1 cellular context compared by ENCODE assay signal in the genomic region with DNA sequence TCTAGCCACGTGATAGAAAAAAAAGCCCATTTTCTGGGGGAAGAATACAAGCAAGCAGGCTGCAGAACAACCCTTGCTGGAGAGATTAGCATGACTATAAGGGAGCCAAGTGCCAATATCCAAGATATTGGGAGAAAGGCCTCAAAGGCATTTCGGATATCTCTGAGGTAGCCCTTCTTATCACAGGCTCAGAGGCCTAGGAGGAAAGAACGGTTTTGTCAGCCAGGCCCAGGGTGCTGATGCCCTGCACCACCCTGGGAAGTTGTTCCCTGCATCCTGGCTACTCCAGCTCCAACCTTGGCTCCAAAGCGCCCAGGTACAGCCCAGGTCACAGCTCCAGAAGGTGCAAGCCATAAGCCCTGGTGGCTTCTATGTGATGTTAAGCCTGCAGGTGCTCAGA.
TF ChIP-seq lines count a peak whose summit lies in the region.

No MANE protein-coding gene starts in this region.

TF ChIP-seq in HEK293, 187 proteins besides CTCF, POLR2A, EP300 and RAD21 (continued from another document):
- TF ChIP-seq, protein P1, sequence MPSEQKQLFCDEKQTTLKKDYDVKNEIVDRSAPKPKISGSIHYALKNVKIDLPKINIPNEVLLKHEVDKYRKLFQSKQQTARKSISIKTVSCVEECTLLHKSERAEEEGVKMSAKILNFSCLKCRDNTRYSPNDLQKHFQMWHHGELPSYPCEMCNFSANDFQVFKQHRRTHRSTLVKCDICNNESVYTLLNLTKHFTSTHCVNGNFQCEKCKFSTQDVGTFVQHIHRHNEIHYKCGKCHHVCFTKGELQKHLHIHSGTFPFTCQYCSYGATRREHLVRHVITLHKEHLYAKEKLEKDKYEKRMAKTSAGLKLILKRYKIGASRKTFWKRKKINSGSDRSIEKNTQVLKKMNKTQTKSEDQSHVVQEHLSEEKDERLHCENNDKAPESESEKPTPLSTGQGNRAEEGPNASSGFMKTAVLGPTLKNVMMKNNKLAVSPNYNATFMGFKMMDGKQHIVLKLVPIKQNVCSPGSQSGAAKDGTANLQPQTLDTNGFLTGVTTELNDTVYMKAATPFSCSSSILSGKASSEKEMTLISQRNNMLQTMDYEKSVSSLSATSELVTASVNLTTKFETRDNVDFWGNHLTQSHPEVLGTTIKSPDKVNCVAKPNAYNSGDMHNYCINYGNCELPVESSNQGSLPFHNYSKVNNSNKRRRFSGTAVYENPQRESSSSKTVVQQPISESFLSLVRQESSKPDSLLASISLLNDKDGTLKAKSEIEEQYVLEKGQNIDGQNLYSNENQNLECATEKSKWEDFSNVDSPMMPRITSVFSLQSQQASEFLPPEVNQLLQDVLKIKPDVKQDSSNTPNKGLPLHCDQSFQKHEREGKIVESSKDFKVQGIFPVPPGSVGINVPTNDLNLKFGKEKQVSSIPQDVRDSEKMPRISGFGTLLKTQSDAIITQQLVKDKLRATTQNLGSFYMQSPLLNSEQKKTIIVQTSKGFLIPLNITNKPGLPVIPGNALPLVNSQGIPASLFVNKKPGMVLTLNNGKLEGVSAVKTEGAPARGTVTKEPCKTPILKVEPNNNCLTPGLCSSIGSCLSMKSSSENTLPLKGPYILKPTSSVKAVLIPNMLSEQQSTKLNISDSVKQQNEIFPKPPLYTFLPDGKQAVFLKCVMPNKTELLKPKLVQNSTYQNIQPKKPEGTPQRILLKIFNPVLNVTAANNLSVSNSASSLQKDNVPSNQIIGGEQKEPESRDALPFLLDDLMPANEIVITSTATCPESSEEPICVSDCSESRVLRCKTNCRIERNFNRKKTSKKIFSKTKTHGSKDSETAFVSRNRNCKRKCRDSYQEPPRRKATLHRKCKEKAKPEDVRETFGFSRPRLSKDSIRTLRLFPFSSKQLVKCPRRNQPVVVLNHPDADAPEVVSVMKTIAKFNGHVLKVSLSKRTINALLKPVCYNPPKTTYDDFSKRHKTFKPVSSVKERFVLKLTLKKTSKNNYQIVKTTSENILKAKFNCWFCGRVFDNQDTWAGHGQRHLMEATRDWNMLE (tag by site-specific recombination; conservative IDR thresholded peaks at IDR 0.05; ENCODE audit: low read depth): no peak
- TF ChIP-seq ZNF341 (tag by site-specific recombination; IDR thresholded peaks at IDR 0.05; ENCODE audit: low read depth) (no peak), TRIM28 (IDR thresholded peaks at IDR 0.05; ENCODE audit: borderline replicate concordance, low read length) (peak; percentile 89; the same call in 1 of the 2 replicates), ZNF175 (tag by site-specific recombination; IDR thresholded peaks at IDR 0.05) (no peak), ZBTB48 (tag by site-specific recombination; IDR thresholded peaks at IDR 0.05) (no peak), ZSCAN23 (tag by site-specific recombination; IDR thresholded peaks at IDR 0.05) (no peak), ZNF585B (tag by site-specific recombination; IDR thresholded peaks at IDR 0.05) (peak; percentile 98), ZNF202 (tag by site-specific recombination; IDR thresholded peaks at IDR 0.05; ENCODE audit: borderline replicate concordance) (no peak), SETDB1 (IDR thresholded peaks at IDR 0.05; ENCODE audit: insufficient read length, low read length) (peak; percentile 80)
- TF ChIP-seq, protein P2, sequence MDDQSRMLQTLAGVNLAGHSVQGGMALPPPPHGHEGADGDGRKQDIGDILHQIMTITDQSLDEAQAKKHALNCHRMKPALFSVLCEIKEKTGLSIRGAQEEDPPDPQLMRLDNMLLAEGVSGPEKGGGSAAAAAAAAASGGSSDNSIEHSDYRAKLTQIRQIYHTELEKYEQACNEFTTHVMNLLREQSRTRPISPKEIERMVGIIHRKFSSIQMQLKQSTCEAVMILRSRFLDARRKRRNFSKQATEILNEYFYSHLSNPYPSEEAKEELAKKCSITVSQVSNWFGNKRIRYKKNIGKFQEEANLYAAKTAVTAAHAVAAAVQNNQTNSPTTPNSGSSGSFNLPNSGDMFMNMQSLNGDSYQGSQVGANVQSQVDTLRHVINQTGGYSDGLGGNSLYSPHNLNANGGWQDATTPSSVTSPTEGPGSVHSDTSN (CRISPR knock-in tag; IDR thresholded peaks at IDR 0.05): no peak
- TF ChIP-seq, protein P3, sequence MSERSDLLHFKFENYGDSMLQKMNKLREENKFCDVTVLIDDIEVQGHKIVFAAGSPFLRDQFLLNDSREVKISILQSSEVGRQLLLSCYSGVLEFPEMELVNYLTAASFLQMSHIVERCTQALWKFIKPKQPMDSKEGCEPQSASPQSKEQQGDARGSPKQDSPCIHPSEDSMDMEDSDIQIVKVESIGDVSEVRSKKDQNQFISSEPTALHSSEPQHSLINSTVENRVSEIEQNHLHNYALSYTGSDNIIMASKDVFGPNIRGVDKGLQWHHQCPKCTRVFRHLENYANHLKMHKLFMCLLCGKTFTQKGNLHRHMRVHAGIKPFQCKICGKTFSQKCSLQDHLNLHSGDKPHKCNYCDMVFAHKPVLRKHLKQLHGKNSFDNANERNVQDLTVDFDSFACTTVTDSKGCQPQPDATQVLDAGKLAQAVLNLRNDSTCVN (tag by site-specific recombination; optimal IDR thresholded peaks at IDR 0.05): no peak
- TF ChIP-seq, protein P4, sequence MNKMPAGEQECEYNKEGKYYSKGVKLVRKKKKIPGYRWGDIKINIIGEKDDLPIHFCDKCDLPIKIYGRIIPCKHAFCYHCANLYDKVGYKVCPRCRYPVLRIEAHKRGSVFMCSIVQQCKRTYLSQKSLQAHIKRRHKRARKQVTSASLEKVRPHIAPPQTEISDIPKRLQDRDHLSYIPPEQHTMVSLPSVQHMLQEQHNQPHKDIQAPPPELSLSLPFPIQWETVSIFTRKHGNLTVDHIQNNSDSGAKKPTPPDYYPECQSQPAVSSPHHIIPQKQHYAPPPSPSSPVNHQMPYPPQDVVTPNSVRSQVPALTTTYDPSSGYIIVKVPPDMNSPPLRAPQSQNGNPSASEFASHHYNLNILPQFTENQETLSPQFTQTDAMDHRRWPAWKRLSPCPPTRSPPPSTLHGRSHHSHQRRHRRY (tag by site-specific recombination; IDR thresholded peaks at IDR 0.05): no peak
